Comparison of ENCODE assay signal across 8 cellular contexts in the genomic region with DNA sequence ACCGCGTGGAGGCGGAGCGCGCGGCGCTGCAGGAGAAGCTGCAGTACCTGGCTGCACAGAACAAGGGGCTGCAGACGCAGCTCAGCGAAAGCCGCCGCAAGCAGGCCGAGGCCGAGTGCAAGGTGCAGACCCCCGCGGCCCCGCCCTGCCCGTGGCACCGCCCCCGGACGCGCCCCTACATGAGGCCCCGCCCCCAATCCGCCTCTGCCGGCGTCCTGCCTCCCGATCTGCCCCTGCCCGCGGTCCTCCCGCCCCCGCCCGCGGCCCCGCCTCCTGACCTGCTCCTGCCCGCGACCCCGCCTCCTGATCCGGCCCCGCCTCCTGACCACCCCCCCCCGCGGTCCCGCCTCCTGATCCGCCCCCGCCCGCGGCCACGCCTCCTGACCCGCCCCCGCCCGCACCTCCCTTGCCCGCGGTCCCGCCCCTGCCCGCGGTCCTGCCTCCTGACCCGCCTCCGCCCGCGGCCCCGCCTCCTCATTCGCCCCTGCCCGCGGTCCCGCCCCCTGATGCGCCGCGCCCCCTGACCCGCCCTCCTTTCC. TPM values are rescaled to one million over a fixed set of nuclear protein-coding genes. Genes with fewer than 3 reads are reported as not detected.
DNase-seq lines count a peak whose midpoint lies in the region; ATAC-seq and TF ChIP-seq lines count a peak whose summit lies in the region.

No MANE protein-coding gene starts in this region.

- H3K27ac Mint-ChIP-seq in activated T-helper 17 cell treated with anti-CD3 and anti-CD28 coated beads, Interleukin-2, amount 50 U/mL, for 72 hours = no peak overlapping the region

- TF ChIP-seq POLR2A in gastroesophageal sphincter (IDR thresholded peaks at IDR 0.05) = no peak

- peak overlapping the region; percentile 45 to 67 (median 53) for H3K4me3 ChIP-seq in BLaER1 treated with 17β-estradiol and CSF1 and Interleukin-3, amounts not matched to agents 10 nM and 100 nM
- peak overlapping the region in 1 of 2 donors; percentile 40 for H3K4me3 ChIP-seq in gastroesophageal sphincter

- no peaks in the 10 kb centered on the region for H3K9me3 Mint-ChIP-seq in activated T-helper 17 cell treated with anti-CD3 and anti-CD28 coated beads, Interleukin-2, amount 50 U/mL, for 72 hours

- no CpG with 5 or more reads among the region's 67 CpGs for WGBS in gastroesophageal sphincter (ENCODE audit: low coverage in 1 of 2), 2 donors

- peaks cover 40 to 71% (median 61%) of the 10 kb centered on the region in 10 experiments for H3K4me1 ChIP-seq in BLaER1 treated with 17β-estradiol and CSF1 and Interleukin-3, amounts not matched to agents 10 nM and 100 nM
- peaks cover 0 to 18% (median 8%) of the 10 kb centered on the region in 3 donors for H3K4me1 ChIP-seq in gastroesophageal sphincter

- no peak for TF ChIP-seq EP300 in gastroesophageal sphincter (IDR thresholded peaks at IDR 0.05)

- no peaks in the 10 kb centered on the region for H3K9me3 ChIP-seq in BLaER1 treated with 17β-estradiol and CSF1 and Interleukin-3, amounts not matched to agents 10 nM and 100 nM (replicated peaks in 1 of 11)
- H3K9me3 ChIP-seq in gastroesophageal sphincter = no peaks in the 10 kb centered on the region

- no peaks in the 10 kb centered on the region for H3K27me3 Mint-ChIP-seq in activated T-helper 17 cell treated with anti-CD3 and anti-CD28 coated beads, Interleukin-2, amount 50 U/mL, for 72 hours

- peaks cover 0 to 75% (median 26%) of the 10 kb centered on the region in 11 experiments; a peak in 17 of 22 replicates for H4K20me1 ChIP-seq in BLaER1 treated with 17β-estradiol and CSF1 and Interleukin-3, amounts not matched to agents 10 nM and 100 nM

- no peaks in the 10 kb centered on the region for H3K36me3 Mint-ChIP-seq in activated T-helper 17 cell treated with anti-CD3 and anti-CD28 coated beads, Interleukin-2, amount 50 U/mL, for 72 hours (ENCODE audit: low read depth)

- intact Hi-C loops in sciatic nerve (cut with DNase I) = no loop called here

- H3K4me3 Mint-ChIP-seq in activated T-helper 17 cell treated with anti-CD3 and anti-CD28 coated beads, Interleukin-2, amount 50 U/mL, for 72 hours = peak overlapping the region; percentile 33

- H3K36me3 ChIP-seq in BLaER1 treated with 17β-estradiol and CSF1 and Interleukin-3, amounts not matched to agents 10 nM and 100 nM = no peaks in the 10 kb centered on the region
- H3K36me3 ChIP-seq in gastroesophageal sphincter = peaks cover 0 to 56% of the 10 kb centered on the region in 2 donors

- no peak overlapping the region for H3K27ac ChIP-seq in BLaER1 treated with 17β-estradiol and CSF1 and Interleukin-3, amounts not matched to agents 10 nM and 100 nM
- H3K27ac ChIP-seq in gastroesophageal sphincter = no peak overlapping the region

- no peak for TF ChIP-seq CTCF in gastroesophageal sphincter (IDR thresholded peaks at IDR 0.05)

- DNase-seq in NCI-H146 treated with DMSO at 0.1 percent for 48 hours (lab: John Stamatoyannopoulos, UW; ENCODE audit: unreplicated experiment) = peak; percentile 8
- DNase-seq in sciatic nerve (ENCODE audit: low spot score) = peak; percentile 77
- DNase-seq in NCI-H1694 treated with DMSO at 0.1 percent for 48 hours (lab: John Stamatoyannopoulos, UW) = no peak

- peaks cover 42 to 63% (median 51%) of the 10 kb centered on the region in 11 experiments for H3K27me3 ChIP-seq in BLaER1 treated with 17β-estradiol and CSF1 and Interleukin-3, amounts not matched to agents 10 nM and 100 nM
- peaks cover 100% of the 10 kb centered on the region for H3K27me3 ChIP-seq in gastroesophageal sphincter

- H3K4me2 ChIP-seq in BLaER1 treated with 17β-estradiol and CSF1 and Interleukin-3, amounts not matched to agents 10 nM and 100 nM = peak overlapping the region; percentile 94 to 100 (median 99)

- peaks cover 7% of the 10 kb centered on the region for H3K4me1 Mint-ChIP-seq in activated T-helper 17 cell treated with anti-CD3 and anti-CD28 coated beads, Interleukin-2, amount 50 U/mL, for 72 hours

- H3K9ac ChIP-seq in BLaER1 treated with 17β-estradiol and CSF1 and Interleukin-3, amounts not matched to agents 10 nM and 100 nM = peak overlapping the region in 8 of 11 experiments; percentile 8 to 62 (median 48); a peak in 6 of 22 replicates

- peak; percentile 45 for ATAC-seq in activated T-helper 17 cell treated with anti-CD3 and anti-CD28 coated beads, Interleukin-2, amount 50 U/mL, for 72 hours (replicated peaks)
- ATAC-seq in gastroesophageal sphincter = peak; percentile 29
- peak; percentile 24 for ATAC-seq in sciatic nerve
- ATAC-seq in HG02884 (IDR thresholded peaks at IDR 0.05; ENCODE audit: unreplicated experiment) = no peak
- no peak for ATAC-seq in GM18907 (IDR thresholded peaks at IDR 0.05; ENCODE audit: unreplicated experiment)

RNA-seq across cellular contexts. Expression of gene PRR36, which starts 11.7 kb away (rescaled TPM):
- under 1 TPM; 0.19 to 0.21 TPM for total RNA-seq in activated T-helper 17 cell treated with anti-CD3 and anti-CD28 coated beads, Interleukin-2, amount 50 U/mL, for 72 hours
- total RNA-seq in gastroesophageal sphincter = not detected
- total RNA-seq in sciatic nerve = 0.09 TPM

RNA-seq across cellular contexts. Expression of gene LRRC8E, which starts 25.8 kb away (rescaled TPM):
- total RNA-seq in activated T-helper 17 cell treated with anti-CD3 and anti-CD28 coated beads, Interleukin-2, amount 50 U/mL, for 72 hours = not detected
- total RNA-seq in gastroesophageal sphincter (under 1 TPM; 0.13 to 0.32 (median 0.29) TPM), sciatic nerve (0.09 TPM)

RNA-seq across cellular contexts. Expression of gene EVI5L, which starts 32.5 kb away (rescaled TPM):
- total RNA-seq in activated T-helper 17 cell treated with anti-CD3 and anti-CD28 coated beads, Interleukin-2, amount 50 U/mL, for 72 hours = 1 to 10 TPM; 3.6 to 4.5 TPM
- total RNA-seq in gastroesophageal sphincter (10 to 100 TPM; 17.3 to 46.3 (median 22.2) TPM), sciatic nerve (14.2 TPM)

RNA-seq across cellular contexts. Expression of gene MAP2K7, which starts 41.2 kb away (rescaled TPM):
- 10 to 100 TPM; 39.0 to 46.3 TPM for total RNA-seq in activated T-helper 17 cell treated with anti-CD3 and anti-CD28 coated beads, Interleukin-2, amount 50 U/mL, for 72 hours
- 10 to 100 TPM; 13.9 to 23.4 (median 17.9) TPM for total RNA-seq in gastroesophageal sphincter
- total RNA-seq in sciatic nerve = 34.0 TPM

RNA-seq across cellular contexts. Expression of gene TGFBR3L, which starts 52.1 kb away (rescaled TPM):
- 1 to 10 TPM; 3.7 to 7.6 TPM for total RNA-seq in activated T-helper 17 cell treated with anti-CD3 and anti-CD28 coated beads, Interleukin-2, amount 50 U/mL, for 72 hours
- 1 to 10 TPM; 2.8 to 8.5 (median 5.4) TPM for total RNA-seq in gastroesophageal sphincter
- not detected for total RNA-seq in sciatic nerve

Comparison
In these comparisons a context has a peak if more than half of its experiments do, and no peak if none do; other contexts are left out.
1. ATAC-seq: peak in activated T-helper 17 cell treated with anti-CD3 and anti-CD28 coated beads, Interleukin-2, amount 50 U/mL, for 72 hours (single experiment), gastroesophageal sphincter (single experiment) and sciatic nerve (single experiment); none in HG02884 (single experiment) and GM18907 (single experiment).